Comparison of ENCODE assay signal across 22 cellular contexts in the genomic region with DNA sequence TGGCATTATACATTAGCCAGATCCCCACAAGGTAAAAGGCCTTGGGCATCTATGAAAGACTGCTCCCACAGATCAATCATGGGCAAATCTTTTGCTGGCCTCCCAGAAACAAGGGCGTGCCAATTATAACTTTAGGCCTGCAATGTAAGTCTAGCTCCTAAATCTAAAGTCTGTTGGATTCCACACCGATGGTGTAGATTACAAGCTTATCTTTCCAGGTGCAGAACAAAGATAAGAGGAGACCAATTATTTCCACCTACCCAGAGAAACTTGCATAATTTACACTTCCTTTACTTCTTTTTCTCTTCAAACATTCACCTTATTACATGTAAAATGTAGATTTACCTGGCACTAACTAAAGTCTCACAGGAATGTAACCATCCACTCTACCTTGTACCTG.
A peak's percentile ranks its signal among the peaks of the same experiment; 100 is the strongest.
DNase-seq lines count a peak whose midpoint lies in the region; ATAC-seq, FAIRE-seq and TF ChIP-seq lines count a peak whose summit lies in the region.
"Had no signal": no experiment of that assay in that cellular context is flagged by ENCODE, and none has a peak within 500 bp of the region (broad histone marks: within the 10 kb centered on the region; RNA-seq: fewer than 3 reads in every experiment).

No MANE protein-coding gene starts in this region.

- no peak overlapping the region for H3K9ac ChIP-seq in astrocyte (ENCODE audit: low read length)
- H3K9ac ChIP-seq: BLaER1 treated with 17β-estradiol and CSF1 and Interleukin-3, amounts not matched to agents 10 nM and 100 nM had no signal

- H3K9me3 ChIP-seq in astrocyte (ENCODE audit: insufficient read depth, low read depth, low read length) (no peaks in the 10 kb centered on the region), mucosa of descending colon (no peaks in the 10 kb centered on the region)
- H3K9me3 ChIP-seq in naive thymus-derived CD4-positive, alpha-beta T cell (ENCODE audit: control insufficient read depth in 2 of 3, low read length in 3 of 3), result no peaks in the 10 kb centered on the region
- H3K9me3 ChIP-seq: A549, Caco-2 had no signal

- no peaks in the 10 kb centered on the region for H3K27me3 ChIP-seq in astrocyte (ENCODE audit: insufficient read depth, low read length)
- no peaks in the 10 kb centered on the region for H3K27me3 ChIP-seq in naive thymus-derived CD4-positive, alpha-beta T cell (ENCODE audit: control insufficient read depth in 2 of 2, insufficient read depth in 2 of 2, low read length in 2 of 2)
- H3K27me3 ChIP-seq: BLaER1 treated with 17β-estradiol and CSF1 and Interleukin-3, amounts not matched to agents 10 nM and 100 nM had no signal

- H3K4me2 ChIP-seq in astrocyte (ENCODE audit: low read length), result no peak overlapping the region
- H3K4me2 ChIP-seq: A549; BLaER1 treated with 17β-estradiol and CSF1 and Interleukin-3, amounts not matched to agents 10 nM and 100 nM had no signal

- H3K9me3 Mint-ChIP-seq in astrocyte (ENCODE audit: unreplicated experiment), result peaks cover 8% of the 10 kb centered on the region
- H3K9me3 Mint-ChIP-seq in naive thymus-derived CD4-positive, alpha-beta T cell, result peaks cover 0 to 10% (median 4%) of the 10 kb centered on the region in 11 donors
- H3K9me3 Mint-ChIP-seq in activated naive CD8-positive, alpha-beta T cell treated with anti-CD3 and anti-CD28 coated beads, Interleukin-2, amount 50 U/mL, for 24 hours, result peaks cover 3% of the 10 kb centered on the region
- H3K9me3 Mint-ChIP-seq: CD8-positive, alpha-beta T cell had no signal

- H3K36me3 ChIP-seq in astrocyte (ENCODE audit: insufficient read depth, low read length) (no peaks in the 10 kb centered on the region), mucosa of descending colon (ENCODE audit: low read depth) (no peaks in the 10 kb centered on the region)
- H3K36me3 ChIP-seq in naive thymus-derived CD4-positive, alpha-beta T cell (ENCODE audit: control insufficient read depth in 2 of 3, insufficient read depth in 3 of 3, low read length in 3 of 3), result no peaks in the 10 kb centered on the region
- H3K36me3 ChIP-seq: BLaER1 treated with 17β-estradiol and CSF1 and Interleukin-3, amounts not matched to agents 10 nM and 100 nM had no signal

- no peak overlapping the region for H3K27ac Mint-ChIP-seq in astrocyte (ENCODE audit: unreplicated experiment)
- H3K27ac Mint-ChIP-seq in naive thymus-derived CD4-positive, alpha-beta T cell, result no peak overlapping the region
- H3K27ac Mint-ChIP-seq in activated naive CD8-positive, alpha-beta T cell treated with anti-CD3 and anti-CD28 coated beads, Interleukin-2, amount 50 U/mL, for 24 hours, result no peak overlapping the region
- H3K27ac Mint-ChIP-seq: B cell; CD4-positive, alpha-beta T cell; CD8-positive, alpha-beta T cell had no signal

- peak; percentile 25 for ATAC-seq in mucosa of descending colon
- ATAC-seq in naive thymus-derived CD4-positive, alpha-beta T cell, result no peak
- ATAC-seq in activated naive CD8-positive, alpha-beta T cell treated with anti-CD3 and anti-CD28 coated beads, Interleukin-2, amount 50 U/mL, for 24 hours, result no peak
- ATAC-seq: A549; CD8-positive, alpha-beta T cell had no signal

- H3K4me1 ChIP-seq in astrocyte (ENCODE audit: insufficient read depth, low read length) (peaks cover 7% of the 10 kb centered on the region), mucosa of descending colon (ENCODE audit: low read depth) (no peaks in the 10 kb centered on the region)
- H3K4me1 ChIP-seq in naive thymus-derived CD4-positive, alpha-beta T cell (ENCODE audit: control insufficient read depth in 2 of 2, insufficient read depth in 2 of 2, low read length in 2 of 2), result no peaks in the 10 kb centered on the region
- H3K4me1 ChIP-seq: A549; BLaER1 treated with 17β-estradiol and CSF1 and Interleukin-3, amounts not matched to agents 10 nM and 100 nM had no signal

- H3K27me3 Mint-ChIP-seq in astrocyte (ENCODE audit: low read depth, unreplicated experiment), result no peaks in the 10 kb centered on the region
- H3K27me3 Mint-ChIP-seq in naive thymus-derived CD4-positive, alpha-beta T cell, result no peaks in the 10 kb centered on the region
- H3K27me3 Mint-ChIP-seq in activated naive CD8-positive, alpha-beta T cell treated with anti-CD3 and anti-CD28 coated beads, Interleukin-2, amount 50 U/mL, for 24 hours, result no peaks in the 10 kb centered on the region
- H3K27me3 Mint-ChIP-seq: B cell; CD4-positive, alpha-beta T cell had no signal

- no peak overlapping the region for H3K4me3 Mint-ChIP-seq in astrocyte (ENCODE audit: unreplicated experiment)
- H3K4me3 Mint-ChIP-seq in naive thymus-derived CD4-positive, alpha-beta T cell, result no peak overlapping the region
- no peak overlapping the region for H3K4me3 Mint-ChIP-seq in activated naive CD8-positive, alpha-beta T cell treated with anti-CD3 and anti-CD28 coated beads, Interleukin-2, amount 50 U/mL, for 24 hours
- H3K4me3 Mint-ChIP-seq: B cell; CD4-positive, alpha-beta T cell; CD8-positive, alpha-beta T cell had no signal

- DNase-seq in NCI-H226 (peak; percentile 21), astrocyte (ENCODE audit: low read depth) (peak; percentile 7), mucosa of descending colon (no peak), SIG-M5 treated with dmso at 0.1 percent for 504 hours (lab: John Stamatoyannopoulos, UW; ENCODE audit: unreplicated experiment) (no peak)
- no peak for DNase-seq in naive thymus-derived CD4-positive, alpha-beta T cell
- DNase-seq in activated naive CD8-positive, alpha-beta T cell treated with anti-CD3 and anti-CD28 coated beads, Interleukin-2, amount 50 U/mL, for 24 hours, result no peak
- DNase-seq: AML-193; Caco-2; Calu3; CD4-positive, alpha-beta T cell; CD8-positive, alpha-beta T cell; DMS79 treated with DMSO at 0.1 percent for 48 hours; GF-D8 had no signal

- H4K20me1 ChIP-seq in astrocyte (ENCODE audit: insufficient read depth, low read length), result no peaks in the 10 kb centered on the region
- H4K20me1 ChIP-seq: BLaER1 treated with 17β-estradiol and CSF1 and Interleukin-3, amounts not matched to agents 10 nM and 100 nM had no signal

- H2AFZ ChIP-seq in astrocyte (ENCODE audit: low read depth, low read length), result no peak overlapping the region

- peaks cover 16% of the 10 kb centered on the region for H3K4me1 Mint-ChIP-seq in astrocyte (ENCODE audit: low read depth, unreplicated experiment)
- H3K4me1 Mint-ChIP-seq in naive thymus-derived CD4-positive, alpha-beta T cell, result no peaks in the 10 kb centered on the region
- H3K4me1 Mint-ChIP-seq in activated naive CD8-positive, alpha-beta T cell treated with anti-CD3 and anti-CD28 coated beads, Interleukin-2, amount 50 U/mL, for 24 hours, result no peaks in the 10 kb centered on the region

- H3K36me3 Mint-ChIP-seq in astrocyte (ENCODE audit: low read depth, unreplicated experiment), result peaks cover 7% of the 10 kb centered on the region
- H3K36me3 Mint-ChIP-seq in naive thymus-derived CD4-positive, alpha-beta T cell, result no peaks in the 10 kb centered on the region
- H3K36me3 Mint-ChIP-seq in activated naive CD8-positive, alpha-beta T cell treated with anti-CD3 and anti-CD28 coated beads, Interleukin-2, amount 50 U/mL, for 24 hours (ENCODE audit: low read depth), result no peaks in the 10 kb centered on the region
- H3K36me3 Mint-ChIP-seq: CD8-positive, alpha-beta T cell had no signal

- POLR2A ChIA-PET in naive thymus-derived CD4-positive, alpha-beta T cell (lab: Charles Lee), result no interaction called here

- TF ChIP-seq CTCF in astrocyte (IDR thresholded peaks at IDR 0.05; ENCODE audit: insufficient read depth, low read depth, low read length) (no peak), mucosa of descending colon (IDR thresholded peaks at IDR 0.05) (no peak)

- no peak overlapping the region for H3K27ac ChIP-seq in astrocyte (ENCODE audit: low read depth, low read length)
- no peak overlapping the region for H3K27ac ChIP-seq in naive thymus-derived CD4-positive, alpha-beta T cell (ENCODE audit: low read depth, low read length)
- H3K27ac ChIP-seq: 22Rv1; A549; BLaER1 treated with 17β-estradiol and CSF1 and Interleukin-3, amounts not matched to agents 10 nM and 100 nM; C4-2B had no signal

- no peak for FAIRE-seq in astrocyte (lab: Jason Lieb, UNC)
- FAIRE-seq: A549, D721Med, G401.6, GM12891, GM18507 had no signal

- intact Hi-C loops in mucosa of descending colon (cut with DNase I, micrococcal nuclease), result no loop called here
- intact Hi-C loops in naive thymus-derived CD4-positive, alpha-beta T cell (cut with micrococcal nuclease), result no loop called here

- CTCF ChIA-PET in naive thymus-derived CD4-positive, alpha-beta T cell (lab: Charles Lee), result no interaction called here

- no peak overlapping the region for H3K4me3 ChIP-seq in astrocyte (ENCODE audit: insufficient read depth, low read depth, low read length)
- H3K4me3 ChIP-seq in mucosa of descending colon, result no peak overlapping the region
- H3K4me3 ChIP-seq in naive thymus-derived CD4-positive, alpha-beta T cell (ENCODE audit: low read length), result no peak overlapping the region
- H3K4me3 ChIP-seq: A549; BLaER1 treated with 17β-estradiol and CSF1 and Interleukin-3, amounts not matched to agents 10 nM and 100 nM had no signal

- no peaks in the 10 kb centered on the region for H3K79me2 ChIP-seq in astrocyte (ENCODE audit: insufficient read depth, low read length)

Comparison
In these comparisons a context has a peak if more than half of its experiments do, and no peak if none do; other contexts are left out.
1. DNase-seq: peak in NCI-H226 (single experiment) and astrocyte (single experiment); none in mucosa of descending colon (0 of 3), naive thymus-derived CD4-positive, alpha-beta T cell (0 of 9), SIG-M5 treated with dmso at 0.1 percent for 504 hours (single experiment) and activated naive CD8-positive, alpha-beta T cell treated with anti-CD3 and anti-CD28 coated beads, Interleukin-2, amount 50 U/mL, for 24 hours (single experiment).